In genomic region chr3:57876632-57877031, GRCh38 we compare ENCODE assay signal across 15 cellular contexts.
A peak's percentile ranks its signal among the peaks of the same experiment; 100 is the strongest.
DNase-seq lines count a peak whose midpoint lies in the region; ATAC-seq and TF ChIP-seq lines count a peak whose summit lies in the region.
"Had no signal": no experiment of that assay in that cellular context is flagged by ENCODE, and none has a peak within 500 bp of the region (broad histone marks: within the 10 kb centered on the region; RNA-seq: fewer than 3 reads in every experiment).

No MANE protein-coding gene starts in this region.

- H3K9ac ChIP-seq in endodermal cell (ENCODE audit: extremely low read depth, low read length, poor library complexity, severe bottlenecking) (no peak overlapping the region), mesenchymal stem cell (ENCODE audit: low read length) (no peak overlapping the region)
- H3K9ac ChIP-seq: BLaER1 had no signal

- H3K9me3 Mint-ChIP-seq in endodermal cell, result no peaks in the 10 kb centered on the region

- no peak for DNase-seq in ascending aorta (ENCODE audit: low spot score in 2 of 2)
- DNase-seq in endodermal cell, result no peak
- peak; percentile 7 for DNase-seq in mesenchymal stem cell
- no peak for DNase-seq in aorta
- no peak for DNase-seq in left lung
- no peak for DNase-seq in posterior vena cava (ENCODE audit: low spot score)
- DNase-seq: H7, MG63, NCI-H1092 treated with DMSO at 0.1 percent for 48 hours, NCI-H1694 treated with DMSO at 0.1 percent for 48 hours, NCI-H446 treated with DMSO at 0.1 percent for 48 hours, NCI-H748 treated with DMSO at 0.1 percent for 48 hours had no signal

- H3K4me1 ChIP-seq in ascending aorta (peaks cover 0 to 7% of the 10 kb centered on the region in 2 donors), endodermal cell (ENCODE audit: control insufficient read depth, insufficient read depth, low read length) (no peaks in the 10 kb centered on the region), mesenchymal stem cell (ENCODE audit: control insufficient read depth, insufficient read depth, low read depth, low read length) (no peaks in the 10 kb centered on the region), aorta (ENCODE audit: control insufficient read depth in 1 of 2, insufficient read depth in 2 of 2, low read length in 2 of 2) (no peaks in the 10 kb centered on the region), left lung (no peaks in the 10 kb centered on the region)
- H3K4me1 ChIP-seq: BLaER1 had no signal

- no peak overlapping the region for H3K4ac ChIP-seq in mesenchymal stem cell (ENCODE audit: low read depth in 1 of 2, low read length in 2 of 2)

- H3K4me3 ChIP-seq in ascending aorta (no peak overlapping the region), endodermal cell (ENCODE audit: low read length) (no peak overlapping the region), mesenchymal stem cell (ENCODE audit: insufficient read depth in 1 of 2, low read depth in 1 of 2, low read length in 2 of 2) (no peak overlapping the region), aorta (ENCODE audit: low read length in 2 of 2) (no peak overlapping the region), left lung (no peak overlapping the region)
- H3K4me3 ChIP-seq: BLaER1, MG63 had no signal

- H2BK15ac ChIP-seq in mesenchymal stem cell (ENCODE audit: low read depth, poor library complexity, severe bottlenecking), result no peak overlapping the region

- H3K27ac ChIP-seq in ascending aorta, result peak overlapping the region; percentile 68 to 69
- H3K27ac ChIP-seq in endodermal cell (ENCODE audit: low read depth, low read length), result no peak overlapping the region
- no peak overlapping the region for H3K27ac ChIP-seq in mesenchymal stem cell (ENCODE audit: low read length, poor library complexity, severe bottlenecking)
- peak overlapping the region; percentile 16 to 87 for H3K27ac ChIP-seq in aorta (ENCODE audit: low read depth in 1 of 2, low read length in 2 of 2)
- no peak overlapping the region for H3K27ac ChIP-seq in left lung
- H3K27ac ChIP-seq: BLaER1 had no signal

- H2BK5ac ChIP-seq in mesenchymal stem cell (ENCODE audit: low read depth, low read length, poor library complexity, severe bottlenecking), result no peak overlapping the region

- intact Hi-C loops in ascending aorta (cut with DNase I), result loop anchor here (5.0 kb wide), 1 partner anchor 291 kb away; no protein-coding TSS in a partner anchor
- intact Hi-C loops in aorta (cut with DNase I), result loop anchor here in 1 of 2 donors (5.0 kb wide), 1 partner anchor 131 kb away; the partner anchor contains the start of gene FLNB
- intact Hi-C loops in left lung (cut with DNase I), result no loop called here
- intact Hi-C loops in posterior vena cava (cut with DNase I), result loop anchor here in 1 of 2 donors (1.0 to 10.0 kb wide), 2 partner anchors 22 to 1908 kb away; no protein-coding TSS in a partner anchor

- H3K27ac Mint-ChIP-seq in endodermal cell, result peak overlapping the region; percentile 14

- H3K23ac ChIP-seq in mesenchymal stem cell (ENCODE audit: low read length in 2 of 2), result no peak overlapping the region

- no peak overlapping the region for H4K8ac ChIP-seq in mesenchymal stem cell (ENCODE audit: low read length)

- H3K4me1 Mint-ChIP-seq in endodermal cell, result peaks cover 5% of the 10 kb centered on the region

- H2BK120ac ChIP-seq in mesenchymal stem cell (ENCODE audit: low read depth, low read length), result no peak overlapping the region

- TF ChIP-seq CTCF in ascending aorta (IDR thresholded peaks at IDR 0.05) (no peak), endodermal cell (conservative IDR thresholded peaks at IDR 0.05) (no peak), left lung (IDR thresholded peaks at IDR 0.05) (no peak)

- H2AFZ ChIP-seq in mesenchymal stem cell (ENCODE audit: low read depth, low read length), result no peak overlapping the region

- H3K27me3 Mint-ChIP-seq in endodermal cell (ENCODE audit: insufficient read depth), result no peaks in the 10 kb centered on the region

- no peak overlapping the region for H2BK12ac ChIP-seq in mesenchymal stem cell (ENCODE audit: low read length in 2 of 2)

- peaks cover 6% of the 10 kb centered on the region for H3K79me1 ChIP-seq in mesenchymal stem cell (replicated peaks; ENCODE audit: low read length, poor library complexity, severe bottlenecking)

- H4K91ac ChIP-seq in mesenchymal stem cell (ENCODE audit: low read length), result no peak overlapping the region

- H3K27me3 ChIP-seq in ascending aorta (no peaks in the 10 kb centered on the region), endodermal cell (ENCODE audit: control insufficient read depth, insufficient read depth, low read length, poor library complexity, severe bottlenecking) (no peaks in the 10 kb centered on the region), mesenchymal stem cell (ENCODE audit: control insufficient read depth in 1 of 2, insufficient read depth in 1 of 2, low read length in 2 of 2) (no peaks in the 10 kb centered on the region), aorta (ENCODE audit: control insufficient read depth in 1 of 2, insufficient read depth in 2 of 2, low read length in 1 of 2) (no peaks in the 10 kb centered on the region), left lung (no peaks in the 10 kb centered on the region)
- H3K27me3 ChIP-seq: BLaER1, MG63 had no signal

- H3K14ac ChIP-seq in mesenchymal stem cell (ENCODE audit: low read length in 2 of 2), result no peak overlapping the region

- H3K36me3 Mint-ChIP-seq in endodermal cell (ENCODE audit: low read depth), result peaks cover 16% of the 10 kb centered on the region

- no peak overlapping the region for H3K4me2 ChIP-seq in mesenchymal stem cell (ENCODE audit: low read length, poor library complexity, severe bottlenecking)
- H3K4me2 ChIP-seq: BLaER1 had no signal

- no peak overlapping the region for H3K4me3 Mint-ChIP-seq in endodermal cell

- H3K9me3 ChIP-seq in ascending aorta (no peaks in the 10 kb centered on the region), endodermal cell (ENCODE audit: control insufficient read depth, low read length) (no peaks in the 10 kb centered on the region), mesenchymal stem cell (ENCODE audit: control insufficient read depth, low read length) (no peaks in the 10 kb centered on the region), aorta (ENCODE audit: control insufficient read depth, low read length) (no peaks in the 10 kb centered on the region), left lung (no peaks in the 10 kb centered on the region)
- H3K9me3 ChIP-seq: BLaER1, MG63 had no signal

- no peak overlapping the region for H2AK5ac ChIP-seq in mesenchymal stem cell (ENCODE audit: low read length, severe bottlenecking)

- H3K36me3 ChIP-seq in ascending aorta (no peaks in the 10 kb centered on the region), endodermal cell (ENCODE audit: control insufficient read depth, insufficient read depth, low read length) (peaks cover 4% of the 10 kb centered on the region), mesenchymal stem cell (ENCODE audit: control insufficient read depth in 1 of 2, insufficient read depth in 2 of 2, low read depth in 1 of 2, low read length in 2 of 2) (peaks cover 3 to 12% of the 10 kb centered on the region in 2 experiments), aorta (ENCODE audit: control insufficient read depth in 1 of 2, insufficient read depth in 2 of 2, low read length in 1 of 2) (no peaks in the 10 kb centered on the region), left lung (peaks cover 0 to 17% of the 10 kb centered on the region in 2 donors)

- no peak overlapping the region for H3K18ac ChIP-seq in mesenchymal stem cell (ENCODE audit: low read depth in 1 of 2, low read length in 2 of 2)

- ATAC-seq in aorta (ENCODE audit: low FRiP score) (no peak), GM18867 (IDR thresholded peaks at IDR 0.05; ENCODE audit: unreplicated experiment) (no peak), left lung (no peak)
- ATAC-seq: HepG2 had no signal

- WGBS in endodermal cell (ENCODE audit: insufficient coverage in 1 of 2, insufficient read length in 1 of 2), 2 experiments, result 95 to 100% methylated on average over 2 to 3 of the region's 3 CpGs
- WGBS in mesenchymal stem cell, result 100% methylated on average over 2 of the region's 3 CpGs
- 27 to 30% methylated on average over 3 of the region's 3 CpGs for WGBS in aorta, 2 donors

Comparison
In these comparisons a context has a peak if more than half of its experiments do, and no peak if none do; other contexts are left out.
1. H3K27ac ChIP-seq: peak in ascending aorta (2 of 2) and aorta (2 of 2); none in endodermal cell (single experiment), mesenchymal stem cell (single experiment) and left lung (0 of 2).